Comparison of ENCODE assay signal across 26 cellular contexts in the genomic region with DNA sequence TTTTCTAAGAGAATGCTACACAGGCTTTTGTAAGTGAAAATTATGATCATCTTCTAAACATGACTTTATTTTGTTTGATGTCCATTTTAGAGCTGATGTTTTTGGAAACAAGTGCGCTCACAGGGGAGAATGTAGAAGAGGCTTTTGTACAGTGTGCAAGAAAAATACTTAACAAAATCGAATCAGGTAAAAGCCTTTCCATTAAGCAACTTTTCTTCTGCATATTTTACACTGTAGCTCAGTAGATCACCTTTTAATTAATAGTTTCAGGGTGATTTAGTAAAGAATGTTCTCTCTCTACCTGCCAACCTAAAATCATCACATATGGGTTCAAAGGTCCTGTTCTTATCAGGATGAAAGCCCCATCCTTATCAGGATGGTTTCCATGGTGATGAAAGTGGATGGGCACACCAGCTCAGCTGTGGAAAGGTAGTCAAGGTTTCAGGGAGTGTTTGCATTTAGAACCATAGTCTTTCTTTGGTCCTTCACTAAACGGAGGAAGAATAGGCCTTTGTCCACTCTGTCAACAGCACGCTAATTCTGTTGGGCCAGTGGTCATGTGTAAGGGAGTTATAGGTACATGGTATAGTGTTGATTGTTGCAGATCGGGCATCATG.
"Had no signal": no experiment of that assay in that cellular context is flagged by ENCODE, and none has a peak within 500 bp of the region (broad histone marks: within the 10 kb centered on the region; RNA-seq: fewer than 3 reads in every experiment).

No MANE protein-coding gene starts in this region.

- H3K4me3 Mint-ChIP-seq: activated B cell treated with CpG ODN at 0.5 μM for 24 hours; activated CD4-positive, alpha-beta T cell treated with anti-CD3 and anti-CD28 coated beads, Interleukin-2, amount 10 ng/mL, durations not matched to agents 24 days and 14 days; activated CD8-positive, alpha-beta memory T cell treated with anti-CD3 and anti-CD28 coated beads, Interleukin-2, amount 10 ng/mL, durations not matched to agents 7 days and 5 days; activated naive CD4-positive, alpha-beta T cell treated with anti-CD3 and anti-CD28 coated beads, Interleukin-2, amount 50 U/mL, for 24 hours; activated T-cell treated with anti-CD3 and anti-CD28 coated beads, Interleukin-2, amount 50 U/mL, for 24 hours; activated T-helper 1 cell treated with anti-CD3 and anti-CD28 coated beads, Interleukin-12 subunit alpha, Interleukin-12 subunit beta, Interleukin-2, Interleukin-4 antibody, amounts not matched to agents 30 ng/mL and 10 ng/mL and 1 ng/mL, durations not matched to agents 14 hours and 24 hours and 36 hours; central memory CD8-positive, alpha-beta T cell; T-helper 17 cell had no signal

- H3K9me3 Mint-ChIP-seq: activated B cell treated with CpG ODN at 0.5 μM for 24 hours; activated CD4-positive, alpha-beta T cell treated with anti-CD3 and anti-CD28 coated beads, Interleukin-2, amount 10 ng/mL, durations not matched to agents 24 days and 14 days; activated naive CD4-positive, alpha-beta T cell treated with anti-CD3 and anti-CD28 coated beads, Interleukin-2, amount 50 U/mL, for 24 hours; activated T-cell treated with anti-CD3 and anti-CD28 coated beads, Interleukin-2, amount 50 U/mL, for 24 hours; activated T-helper 1 cell treated with anti-CD3 and anti-CD28 coated beads, Interleukin-12 subunit alpha, Interleukin-12 subunit beta, Interleukin-2, Interleukin-4 antibody, amounts not matched to agents 30 ng/mL and 10 ng/mL and 1 ng/mL, durations not matched to agents 14 hours and 24 hours and 36 hours; central memory CD8-positive, alpha-beta T cell had no signal

- H3K27ac ChIP-seq: ascending aorta, body of pancreas, Peyer's patch had no signal

- H3K4me1 Mint-ChIP-seq: central memory CD8-positive, alpha-beta T cell had no signal

- FAIRE-seq: TTC549 had no signal

- H3K27me3 Mint-ChIP-seq: activated B cell treated with CpG ODN at 0.5 μM for 24 hours; activated CD4-positive, alpha-beta T cell treated with anti-CD3 and anti-CD28 coated beads, Interleukin-2, amount 10 ng/mL, durations not matched to agents 24 days and 14 days; activated CD8-positive, alpha-beta memory T cell treated with anti-CD3 and anti-CD28 coated beads, Interleukin-2, amount 10 ng/mL, durations not matched to agents 7 days and 5 days; activated naive CD4-positive, alpha-beta T cell treated with anti-CD3 and anti-CD28 coated beads, Interleukin-2, amount 50 U/mL, for 24 hours; activated T-cell treated with anti-CD3 and anti-CD28 coated beads, Interleukin-2, amount 50 U/mL, for 24 hours; central memory CD8-positive, alpha-beta T cell; T-helper 17 cell had no signal

- H3K4me1 ChIP-seq: ascending aorta, Peyer's patch had no signal

- H3K27ac Mint-ChIP-seq: activated B cell treated with CpG ODN at 0.5 μM for 24 hours; activated CD8-positive, alpha-beta memory T cell treated with anti-CD3 and anti-CD28 coated beads, Interleukin-2, amount 10 ng/mL, durations not matched to agents 7 days and 5 days; activated naive CD4-positive, alpha-beta T cell treated with anti-CD3 and anti-CD28 coated beads, Interleukin-2, amount 50 U/mL, for 24 hours had no signal

- H3K9me3 ChIP-seq: ascending aorta, body of pancreas, Peyer's patch had no signal

- H3K4me3 ChIP-seq: ascending aorta, body of pancreas, Peyer's patch had no signal

- ATAC-seq: activated CD8-positive, alpha-beta memory T cell treated with anti-CD3 and anti-CD28 coated beads, Interleukin-2, amount 10 ng/mL, durations not matched to agents 7 days and 5 days; body of pancreas; T-helper 17 cell had no signal

- DNase-seq: activated B cell treated with CpG ODN at 0.5 μM for 24 hours; activated CD4-positive, alpha-beta T cell treated with anti-CD3 and anti-CD28 coated beads for 1 hour; activated CD4-positive, alpha-beta T cell treated with anti-CD3 and anti-CD28 coated beads, Interleukin-2, amount 10 ng/mL, durations not matched to agents 24 days and 14 days; activated CD4-positive, alpha-beta T cell treated with anti-CD3 and anti-CD28 coated beads, Interleukin-2, amount 50 U/mL, for 48 hours; activated CD8-positive, alpha-beta memory T cell treated with anti-CD3 and anti-CD28 coated beads, Interleukin-2, amount 10 ng/mL, durations not matched to agents 7 days and 5 days; activated effector memory CD4-positive, alpha-beta T cell treated with Interleukin-2 at 50 U/mL for 16 hours; activated naive CD4-positive, alpha-beta T cell; activated T-cell treated with anti-CD3 and anti-CD28 coated beads, Interleukin-2, amount 50 U/mL, for 24 hours; body of pancreas; Kasumi-1; NCI-H1092; NCI-H1417; NCI-H1694 treated with DMSO at 0.1 percent for 48 hours; NCI-H2029 treated with DMSO at 0.1 percent for 48 hours; NCI-H345; NCI-H510A; NCI-H526 treated with DMSO at 0.1 percent for 48 hours; Peyer's patch; SHP77 treated with DMSO at 0.1 percent for 48 hours; T-helper 17 cell; T-helper 9 cell had no signal

- H3K27me3 ChIP-seq: ascending aorta, body of pancreas, Peyer's patch had no signal
